In the genomic region with DNA sequence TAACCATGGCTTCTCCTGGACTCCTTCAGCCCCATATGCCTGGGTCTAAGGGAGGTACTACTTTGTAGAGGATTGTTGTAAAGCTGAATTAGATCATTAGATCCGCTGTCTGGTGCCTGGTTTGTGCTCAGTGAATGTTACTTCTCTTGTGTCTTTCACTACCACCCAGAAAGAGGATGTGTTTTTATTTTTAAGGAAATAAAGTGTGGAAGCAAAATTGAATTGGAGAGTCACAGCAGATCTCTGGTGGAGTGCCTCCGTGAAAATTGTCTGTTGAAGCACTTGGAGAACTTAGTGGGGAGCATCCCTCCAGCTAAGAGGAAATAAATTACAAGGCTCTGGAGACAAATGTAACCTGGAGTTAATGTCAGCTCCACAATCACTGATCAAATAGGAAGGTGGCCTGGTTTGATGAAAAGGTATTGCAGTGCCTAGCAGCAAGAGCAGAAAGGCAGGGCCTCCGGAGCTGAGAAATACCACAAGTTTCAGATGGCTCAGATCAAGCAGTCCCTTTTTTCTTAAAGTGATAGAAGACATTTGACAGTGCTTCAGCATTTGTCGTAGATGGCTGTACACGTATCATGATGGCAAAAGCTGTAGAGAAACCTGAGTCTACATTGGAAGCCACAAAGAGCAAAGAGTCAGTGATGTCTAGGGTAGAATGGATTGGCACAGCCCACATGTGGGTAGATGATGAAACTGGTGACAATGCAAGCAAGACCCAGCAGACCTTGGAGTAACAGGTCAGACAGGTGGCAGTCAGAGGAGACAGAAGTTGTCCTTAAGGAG, we compare ENCODE assay signal across 10 cellular contexts.
DNase-seq lines count a peak whose midpoint lies in the region; ATAC-seq lines count a peak whose summit lies in the region.
"Had no signal": no experiment of that assay in that cellular context is flagged by ENCODE, and none has a peak within 500 bp of the region (broad histone marks: within the 10 kb centered on the region; RNA-seq: fewer than 3 reads in every experiment).

No MANE protein-coding gene starts in this region.

- DNase-seq in activated CD4-positive, alpha-beta T cell treated with anti-CD3 and anti-CD28 coated beads, Interleukin-2, amount 10 ng/mL, durations not matched to agents 24 days and 14 days: peak; percentile 65
- no peak for DNase-seq in activated CD4-positive, alpha-beta T cell treated with anti-CD3 and anti-CD28 coated beads for 1 hour
- peak; percentile 32 for DNase-seq in T-helper 2 cell treated with Interferon-gamma antibody and Interleukin-4, amounts not matched to agents 5 μg/mL and 100 μg/mL, for 36 hours (ENCODE audit: low spot score)
- DNase-seq in stimulated activated CD8-positive, alpha-beta memory T cell treated with anti-CD3 and anti-CD28 coated beads, Interleukin-4, amount 100 ng/mL, for 48 hours: peak; percentile 39
- no peak for DNase-seq in NCI-H446 treated with DMSO at 0.1 percent for 48 hours (lab: John Stamatoyannopoulos, UW)
- no peak for DNase-seq in iPS-NIHi7 (ENCODE audit: extremely low spot score)
- DNase-seq: gastrocnemius medialis, mammary epithelial cell had no signal

- H3K27me3 Mint-ChIP-seq in activated CD4-positive, alpha-beta T cell treated with anti-CD3 and anti-CD28 coated beads, Interleukin-2, amount 10 ng/mL, durations not matched to agents 24 days and 14 days: no peaks in the 10 kb centered on the region
- no peaks in the 10 kb centered on the region for H3K27me3 Mint-ChIP-seq in T-helper 2 cell treated with Interferon-gamma antibody and Interleukin-4, amounts not matched to agents 5 μg/mL and 100 μg/mL, for 36 hours (ENCODE audit: low read depth)

- peak; percentile 48 for ATAC-seq in HG03066 (IDR thresholded peaks at IDR 0.05; ENCODE audit: low read depth, unreplicated experiment)
- ATAC-seq in HG03097 (IDR thresholded peaks at IDR 0.05; ENCODE audit: low FRiP score, unreplicated experiment): no peak
- ATAC-seq: gastrocnemius medialis had no signal

- peaks cover 44% of the 10 kb centered on the region for H3K4me1 Mint-ChIP-seq in activated CD4-positive, alpha-beta T cell treated with anti-CD3 and anti-CD28 coated beads, Interleukin-2, amount 10 ng/mL, durations not matched to agents 24 days and 14 days
- peaks cover 38% of the 10 kb centered on the region for H3K4me1 Mint-ChIP-seq in T-helper 2 cell treated with Interferon-gamma antibody and Interleukin-4, amounts not matched to agents 5 μg/mL and 100 μg/mL, for 36 hours (ENCODE audit: low read depth)

- no peaks in the 10 kb centered on the region for H3K9me3 Mint-ChIP-seq in activated CD4-positive, alpha-beta T cell treated with anti-CD3 and anti-CD28 coated beads, Interleukin-2, amount 10 ng/mL, durations not matched to agents 24 days and 14 days
- H3K9me3 Mint-ChIP-seq in T-helper 2 cell treated with Interferon-gamma antibody and Interleukin-4, amounts not matched to agents 5 μg/mL and 100 μg/mL, for 36 hours: no peaks in the 10 kb centered on the region

- intact Hi-C loops in activated CD4-positive, alpha-beta T cell treated with anti-CD3 and anti-CD28 coated beads, Interleukin-2, amount 10 ng/mL, durations not matched to agents 24 days and 14 days (cut with micrococcal nuclease): no loop called here

- H3K27ac Mint-ChIP-seq in activated CD4-positive, alpha-beta T cell treated with anti-CD3 and anti-CD28 coated beads, Interleukin-2, amount 10 ng/mL, durations not matched to agents 24 days and 14 days: peak overlapping the region; percentile 81
- peak overlapping the region; percentile 35 for H3K27ac Mint-ChIP-seq in T-helper 2 cell treated with Interferon-gamma antibody and Interleukin-4, amounts not matched to agents 5 μg/mL and 100 μg/mL, for 36 hours

- H3K36me3 Mint-ChIP-seq in activated CD4-positive, alpha-beta T cell treated with anti-CD3 and anti-CD28 coated beads, Interleukin-2, amount 10 ng/mL, durations not matched to agents 24 days and 14 days (ENCODE audit: low read depth): peaks cover 5% of the 10 kb centered on the region
- peaks cover 7% of the 10 kb centered on the region for H3K36me3 Mint-ChIP-seq in T-helper 2 cell treated with Interferon-gamma antibody and Interleukin-4, amounts not matched to agents 5 μg/mL and 100 μg/mL, for 36 hours (ENCODE audit: low read depth)

- peak overlapping the region; percentile 34 for H3K4me3 Mint-ChIP-seq in activated CD4-positive, alpha-beta T cell treated with anti-CD3 and anti-CD28 coated beads, Interleukin-2, amount 10 ng/mL, durations not matched to agents 24 days and 14 days
- peak overlapping the region; percentile 50 for H3K4me3 Mint-ChIP-seq in T-helper 2 cell treated with Interferon-gamma antibody and Interleukin-4, amounts not matched to agents 5 μg/mL and 100 μg/mL, for 36 hours

Comparison
In these comparisons a context has a peak if more than half of its experiments do, and no peak if none do; other contexts are left out.
1. DNase-seq: peak in activated CD4-positive, alpha-beta T cell treated with anti-CD3 and anti-CD28 coated beads, Interleukin-2, amount 10 ng/mL, durations not matched to agents 24 days and 14 days (single experiment), T-helper 2 cell treated with Interferon-gamma antibody and Interleukin-4, amounts not matched to agents 5 μg/mL and 100 μg/mL, for 36 hours (single experiment) and stimulated activated CD8-positive, alpha-beta memory T cell treated with anti-CD3 and anti-CD28 coated beads, Interleukin-4, amount 100 ng/mL, for 48 hours (single experiment); none in activated CD4-positive, alpha-beta T cell treated with anti-CD3 and anti-CD28 coated beads for 1 hour (single experiment), NCI-H446 treated with DMSO at 0.1 percent for 48 hours (single experiment) and iPS-NIHi7 (single experiment).